In genomic region chr6:2988426-2989331, GRCh38 we compare ENCODE assay signal across 1 cellular context.
TF ChIP-seq lines count a peak whose summit lies in the region.

No MANE protein-coding gene starts in this region.

TF ChIP-seq in H1, 55 proteins besides CTCF, POLR2A, EP300 and RAD21:
- TF ChIP-seq YY1 (IDR thresholded peaks at IDR 0.05; ENCODE audit: low read depth, low read length) (peak; percentile 74; the same call in 1 of the 2 replicates), EGR1 (IDR thresholded peaks at IDR 0.05; ENCODE audit: borderline replicate concordance, low read depth, low read length) (peak; percentile 91), KDM4A (IDR thresholded peaks at IDR 0.05; ENCODE audit: low read depth, low read length, severe bottlenecking) (peak; percentile 27), POLR2AphosphoS5 (IDR thresholded peaks at IDR 0.05; ENCODE audit: low read depth, low read length) (peak; percentile 63), E2F6 (IDR thresholded peaks at IDR 0.05) (peak; percentile 78), KDM5A (IDR thresholded peaks at IDR 0.05; ENCODE audit: low read length) (peak; percentile 62; the same call in 1 of the 2 replicates), MAFK (IDR thresholded peaks at IDR 0.05; ENCODE audit: low read depth, low read length) (0 out of 2 replicates have a peak, but pooled peaks have one; percentile 40), HDAC2 (IDR thresholded peaks at IDR 0.05; ENCODE audit: borderline replicate concordance in 1 of 2, low read depth in 2 of 2, low read length in 2 of 2) (peak; percentile 4 to 33; a peak in 1 of 4 replicates), SIN3A (conservative IDR thresholded peaks at IDR 0.05 in 1 of 2, IDR thresholded peaks at IDR 0.05 in 1 of 2; ENCODE audit: low read depth in 1 of 2, low read length in 2 of 2) (peak in 1 of 2 experiments; percentile 71; a peak in 2 of 4 replicates), CTBP2 (IDR thresholded peaks at IDR 0.05; ENCODE audit: borderline replicate concordance, insufficient read depth, insufficient read length, low read length) (no peak), CREB1 (IDR thresholded peaks at IDR 0.05) (peak; percentile 67), GTF2F1 (IDR thresholded peaks at IDR 0.05; ENCODE audit: borderline replicate concordance, low read depth, low read length) (peak; percentile 49; the same call in 1 of the 2 replicates), RBBP5 (IDR thresholded peaks at IDR 0.05; ENCODE audit: borderline replicate concordance, low read depth, low read length) (peak; percentile 84; the same call in 1 of the 2 replicates), KDM1A (IDR thresholded peaks at IDR 0.05; ENCODE audit: borderline replicate concordance, low read length) (no peak), TAF1 (IDR thresholded peaks at IDR 0.05; ENCODE audit: low read depth, low read length) (peak; percentile 74; the same call in 1 of the 2 replicates), TBP (IDR thresholded peaks at IDR 0.05; ENCODE audit: low read depth, low read length) (peak; percentile 48), ATF2 (IDR thresholded peaks at IDR 0.05; ENCODE audit: low read length) (no peak; the same call in 1 of the 2 replicates), NANOG (IDR thresholded peaks at IDR 0.05; ENCODE audit: insufficient read depth, low read depth, low read length, poor library complexity, severe bottlenecking) (no peak), JUND (IDR thresholded peaks at IDR 0.05; ENCODE audit: low read length) (peak; percentile 90), MAX (IDR thresholded peaks at IDR 0.05) (peak; percentile 82), TCF12 (IDR thresholded peaks at IDR 0.05; ENCODE audit: low read depth, low read length) (no peak), TAF7 (optimal IDR thresholded peaks at IDR 0.05; ENCODE audit: borderline replicate concordance, low read depth, low read length) (peak; percentile 46), BACH1 (IDR thresholded peaks at IDR 0.05; ENCODE audit: low read length) (peak; percentile 32; the same call in 1 of the 2 replicates), PHF8 (conservative IDR thresholded peaks at IDR 0.05; ENCODE audit: low read depth, low read length) (peak; percentile 69), ASH2L (IDR thresholded peaks at IDR 0.05; ENCODE audit: low read length) (peak; percentile 9)
TF ChIP-seq in H1: peak in this region for 20.
